ENCODE assay signal across 26 cellular contexts in genomic region chr16:11752856-11753255, GRCh38. TPM values are rescaled to one million over a fixed set of nuclear protein-coding genes. Genes with fewer than 3 reads are reported as not detected.
DNase-seq lines count a peak whose midpoint lies in the region; ATAC-seq and TF ChIP-seq lines count a peak whose summit lies in the region.
"Had no signal": no experiment of that assay in that cellular context is flagged by ENCODE, and none has a peak within 500 bp of the region (broad histone marks: within the 10 kb centered on the region; RNA-seq: fewer than 3 reads in every experiment).

No MANE protein-coding gene starts in this region.

- H3K4me3 Mint-ChIP-seq in stimulated activated naive CD8-positive, alpha-beta T cell treated with anti-CD3 and anti-CD28 coated beads, Interleukin-15, Interleukin-2, amounts not matched to agents 100 ng/mL and 50 ng/mL, for 24 hours, result no peak overlapping the region
- H3K4me3 Mint-ChIP-seq: activated B cell treated with CpG ODN at 0.5 μM for 24 hours; dendritic cell treated with granulocyte-macrophage colony-stimulating factor and Interleukin-4, amounts not matched to agents 40 ng/mL and 50 ng/mL, for 4 days; naive thymus-derived CD8-positive, alpha-beta T cell had no signal

- TF ChIP-seq CTCF in mucosa of descending colon (IDR thresholded peaks at IDR 0.05), result no peak

- H3K4me1 ChIP-seq in mucosa of descending colon (ENCODE audit: low read depth), result peaks cover 6% of the 10 kb centered on the region

- DNase-seq in stimulated activated naive CD8-positive, alpha-beta T cell treated with anti-CD3 and anti-CD28 coated beads, Interleukin-15, Interleukin-2, amounts not matched to agents 100 U/mL and 50 U/mL, for 24 hours, result no peak
- DNase-seq in NCI-H510A treated with DMSO at 0.1 percent for 48 hours (lab: John Stamatoyannopoulos, UW) (peak; percentile 62), mucosa of descending colon (no peak), anterior cingulate cortex (lab: John Stamatoyannopoulos, UW) (no peak)
- no peak for DNase-seq in stimulated activated CD4-positive, alpha-beta T cell treated with anti-CD3 and anti-CD28 coated beads, Interleukin-1b, Interleukin-23, amount 100 ng/mL, for 48 hours
- DNase-seq: activated B cell treated with CpG ODN at 0.5 μM for 24 hours; activated CD8-positive, alpha-beta memory T cell treated with anti-CD3 and anti-CD28 coated beads, Interleukin-2, amount 50 U/mL, for 4 hours; amniotic stem cell; GF-D8; GM23248; hypothalamus; KBM-7; left lung; MM.1S; naive thymus-derived CD8-positive, alpha-beta T cell; NCI-H1436 treated with DMSO at 0.1 percent for 48 hours; NCI-H2171; retina; SK-N-SH; spleen; stimulated activated CD4-positive, alpha-beta T cell treated with anti-CD3 and anti-CD28 coated beads, Interleukin-4, amount 100 ng/mL, for 1 hour; stimulated activated naive CD4-positive, alpha-beta T cell had no signal

- H3K27me3 Mint-ChIP-seq in stimulated activated naive CD8-positive, alpha-beta T cell treated with anti-CD3 and anti-CD28 coated beads, Interleukin-15, Interleukin-2, amounts not matched to agents 100 ng/mL and 50 ng/mL, for 24 hours, result no peaks in the 10 kb centered on the region
- H3K27me3 Mint-ChIP-seq: activated B cell treated with CpG ODN at 0.5 μM for 24 hours; dendritic cell treated with granulocyte-macrophage colony-stimulating factor and Interleukin-4, amounts not matched to agents 40 ng/mL and 50 ng/mL, for 4 days; naive thymus-derived CD8-positive, alpha-beta T cell had no signal

- H3K36me3 ChIP-seq in mucosa of descending colon (ENCODE audit: low read depth), result peaks cover 6% of the 10 kb centered on the region

- no peak for ATAC-seq in stimulated activated naive CD8-positive, alpha-beta T cell treated with anti-CD3 and anti-CD28 coated beads, Interleukin-15, Interleukin-2, amounts not matched to agents 100 U/mL and 50 U/mL, for 24 hours
- ATAC-seq in mucosa of descending colon (peak; percentile 48), HG02852 (IDR thresholded peaks at IDR 0.05; ENCODE audit: unreplicated experiment) (no peak)
- ATAC-seq: gastroesophageal sphincter; left lung; naive thymus-derived CD8-positive, alpha-beta T cell had no signal

- peaks cover 66% of the 10 kb centered on the region for H3K36me3 Mint-ChIP-seq in stimulated activated naive CD8-positive, alpha-beta T cell treated with anti-CD3 and anti-CD28 coated beads, Interleukin-15, Interleukin-2, amounts not matched to agents 100 ng/mL and 50 ng/mL, for 24 hours (ENCODE audit: low read depth)

- intact Hi-C loops in mucosa of descending colon (cut with DNase I, micrococcal nuclease), result no loop called here

- no peaks in the 10 kb centered on the region for H3K9me3 Mint-ChIP-seq in stimulated activated naive CD8-positive, alpha-beta T cell treated with anti-CD3 and anti-CD28 coated beads, Interleukin-15, Interleukin-2, amounts not matched to agents 100 ng/mL and 50 ng/mL, for 24 hours
- H3K9me3 Mint-ChIP-seq: activated B cell treated with CpG ODN at 0.5 μM for 24 hours; dendritic cell treated with granulocyte-macrophage colony-stimulating factor and Interleukin-4, amounts not matched to agents 40 ng/mL and 50 ng/mL, for 4 days; naive thymus-derived CD8-positive, alpha-beta T cell had no signal

- no peak overlapping the region for H3K4me3 ChIP-seq in mucosa of descending colon
- H3K4me3 ChIP-seq: gastroesophageal sphincter, GM23248, left lung, spleen had no signal

- no peaks in the 10 kb centered on the region for H3K9me3 ChIP-seq in mucosa of descending colon
- H3K9me3 ChIP-seq: gastroesophageal sphincter, left lung, SK-N-SH, spleen had no signal

- no peaks in the 10 kb centered on the region for H3K4me1 Mint-ChIP-seq in stimulated activated naive CD8-positive, alpha-beta T cell treated with anti-CD3 and anti-CD28 coated beads, Interleukin-15, Interleukin-2, amounts not matched to agents 100 ng/mL and 50 ng/mL, for 24 hours (ENCODE audit: low read depth)
- H3K4me1 Mint-ChIP-seq: activated B cell treated with CpG ODN at 0.5 μM for 24 hours had no signal

- H3K27ac Mint-ChIP-seq in stimulated activated naive CD8-positive, alpha-beta T cell treated with anti-CD3 and anti-CD28 coated beads, Interleukin-15, Interleukin-2, amounts not matched to agents 100 ng/mL and 50 ng/mL, for 24 hours, result peak overlapping the region; percentile 17
- H3K27ac Mint-ChIP-seq: activated B cell treated with CpG ODN at 0.5 μM for 24 hours; dendritic cell treated with granulocyte-macrophage colony-stimulating factor and Interleukin-4, amounts not matched to agents 40 ng/mL and 50 ng/mL, for 4 days had no signal

RNA-seq across cellular contexts. Expression of gene TXNDC11, which starts 10.2 kb away (rescaled TPM):
- total RNA-seq in mucosa of descending colon, result 10 to 100 TPM; 52.3 to 71.9 (median 60.3) TPM

RNA-seq across cellular contexts. Expression of gene ZC3H7A, which starts 44.2 kb away (rescaled TPM):
- total RNA-seq in mucosa of descending colon, result 10 to 100 TPM; 42.4 to 61.2 (median 59.0) TPM
